Comparison of ENCODE assay signal across 26 cellular contexts in genomic region chr16:68395167-68395786, GRCh38. TPM values are rescaled to one million over a fixed set of nuclear protein-coding genes. Genes with fewer than 3 reads are reported as not detected.
A peak's percentile ranks its signal among the peaks of the same experiment; 100 is the strongest.
DNase-seq lines count a peak whose midpoint lies in the region; ATAC-seq, FAIRE-seq and TF ChIP-seq lines count a peak whose summit lies in the region.
"Had no signal": no experiment of that assay in that cellular context is flagged by ENCODE, and none has a peak within 500 bp of the region (broad histone marks: within the 10 kb centered on the region; RNA-seq: fewer than 3 reads in every experiment).

No MANE protein-coding gene starts in this region.

- no peak overlapping the region for H4K5ac ChIP-seq in H1 (ENCODE audit: insufficient read length, low read depth, low read length)

- TF ChIP-seq RAD21 in H1 (IDR thresholded peaks at IDR 0.05 in 1 of 2, conservative IDR thresholded peaks at IDR 0.05 in 1 of 2; ENCODE audit: low read depth in 2 of 2, low read length in 2 of 2) = no peak

- H3K4me3 ChIP-seq in right atrium auricular region (no peak overlapping the region), H1 (ENCODE audit: extremely low read depth in 1 of 4, insufficient read depth in 2 of 4, low read depth in 3 of 4, low read length in 4 of 4) (no peak overlapping the region), spleen (no peak overlapping the region), brain microvascular endothelial cell (ENCODE audit: low read depth, low read length) (no peak overlapping the region)
- H3K4me3 ChIP-seq: BLaER1, GM23248 had no signal

- no peak overlapping the region for H3K4me3 Mint-ChIP-seq in WTC11
- H3K4me3 Mint-ChIP-seq: B cell; CD4-positive, CD25-positive, alpha-beta regulatory T cell; CD8-positive, alpha-beta T cell; H9; HFFc6 had no signal

- no peak overlapping the region for H4K91ac ChIP-seq in H1 (replicated peaks; ENCODE audit: insufficient read length, low read length)

- no peak for FAIRE-seq in H1 (lab: Jason Lieb, UNC)
- FAIRE-seq: A204.1, G401.6, GM12892, GM19239 had no signal

- intact Hi-C loops in Right ventricle myocardium inferior (cut with DNase I) (loop anchor here (5.0 kb wide), 1 partner anchor 117 kb away; no protein-coding TSS in a partner anchor), spleen (cut with DNase I; ENCODE audit: low total_unique reads) (loop anchor here (5.0 kb wide), 1 partner anchor 117 kb away; no protein-coding TSS in a partner anchor)

- H3K4ac ChIP-seq in H1 (replicated peaks; ENCODE audit: insufficient read length, low read depth, low read length) = no peak overlapping the region

- H3K27ac Mint-ChIP-seq in WTC11 = no peak overlapping the region
- H3K27ac Mint-ChIP-seq: B cell; CD4-positive, CD25-positive, alpha-beta regulatory T cell; HFFc6 had no signal

- H3K27me3 ChIP-seq in right atrium auricular region (no peaks in the 10 kb centered on the region), H1 (replicated peaks in 1 of 4; ENCODE audit: control insufficient read depth in 3 of 4, extremely low read depth in 1 of 4, insufficient read depth in 3 of 4, low read length in 3 of 4) (no peaks in the 10 kb centered on the region), spleen (replicated peaks in 1 of 7) (no peaks in the 10 kb centered on the region), brain microvascular endothelial cell (replicated peaks) (no peaks in the 10 kb centered on the region)
- H3K27me3 ChIP-seq: BLaER1 had no signal

- no peaks in the 10 kb centered on the region for H3K79me1 ChIP-seq in H1 (ENCODE audit: low read depth, low read length)

- no peak for TF ChIP-seq EP300 in H1 (IDR thresholded peaks at IDR 0.05; ENCODE audit: borderline replicate concordance in 1 of 2, low read depth in 2 of 2, low read length in 2 of 2)

- H3K23ac ChIP-seq in H1 (ENCODE audit: insufficient read length) = no peak overlapping the region

- H2BK5ac ChIP-seq in H1 (ENCODE audit: low read depth, low read length) = no peak overlapping the region

- DNase-seq in Right ventricle myocardium inferior (ENCODE audit: missing footprints) = peak; percentile 7
- DNase-seq in right atrium auricular region (ENCODE audit: low spot score) = no peak
- no peak for DNase-seq in WTC11 (ENCODE audit: low spot score)
- no peak for DNase-seq in H1 (ENCODE audit: low read depth in 1 of 2, low spot score in 2 of 2)
- DNase-seq in spleen = peak; percentile 24
- no peak for DNase-seq in activated CD4-positive, alpha-beta T cell treated with anti-CD3 and anti-CD28 coated beads, Interleukin-2, amount 50 U/mL, for 1 hour
- DNase-seq in brain microvascular endothelial cell = no peak
- no peak for DNase-seq in NCI-H345 treated with DMSO at 0.1 percent for 48 hours (lab: John Stamatoyannopoulos, UW; ENCODE audit: unreplicated experiment)
- DNase-seq: Caco-2; CD4-positive, CD25-positive, alpha-beta regulatory T cell; CD8-positive, alpha-beta T cell; DMS153; DND-41; GM23248; H9; HFFc6 had no signal

- H3K18ac ChIP-seq in H1 (ENCODE audit: extremely low read depth, low read length) = peak overlapping the region; percentile 13; the same call in 1 of the 2 replicates

- H2BK120ac ChIP-seq in H1 (replicated peaks; ENCODE audit: low read depth, low read length) = no peak overlapping the region

- H3K4me1 ChIP-seq in right atrium auricular region (no peaks in the 10 kb centered on the region), H1 (replicated peaks in 1 of 4; ENCODE audit: control insufficient read depth in 3 of 4, insufficient read depth in 4 of 4, low read length in 3 of 4) (peaks cover 0 to 11% (median 2%) of the 10 kb centered on the region in 4 experiments; a peak in 5 of 7 replicates), spleen (no peaks in the 10 kb centered on the region)
- H3K4me1 ChIP-seq: BLaER1, Caco-2 had no signal

- H4K20me1 ChIP-seq in H1 (replicated peaks in 1 of 2; ENCODE audit: control insufficient read depth in 1 of 2, insufficient read depth in 2 of 2, low read length in 2 of 2) = no peaks in the 10 kb centered on the region
- H4K20me1 ChIP-seq: BLaER1 had no signal

- CTCF ChIA-PET in WTC11 (lab: Charles Lee) (interaction anchor here (0.8 to 2.8 kb wide), 8 partner anchors 13 to 131 kb away, joined by 3 to 8 read pairs (median 4); partner anchors contain the start of gene SLC7A6), H1 (lab: Charles Lee; ENCODE audit: partially characterized antibody) (interaction anchor here (0.5 to 7.1 kb wide), 16 partner anchors 8 to 133 kb away, joined by 3 to 55 read pairs (median 4); no protein-coding TSS in a partner anchor)

- H2BK12ac ChIP-seq in H1 (ENCODE audit: low read depth, low read length) = no peak overlapping the region; the same call in 1 of the 2 replicates

- H3K56ac ChIP-seq in H1 (replicated peaks; ENCODE audit: insufficient read length, low read depth, low read length) = no peak overlapping the region

- no peak overlapping the region for H3K14ac ChIP-seq in H1 (ENCODE audit: insufficient read length)

- H3K27ac ChIP-seq in right atrium auricular region = no peak overlapping the region
- no peak overlapping the region for H3K27ac ChIP-seq in H1 (ENCODE audit: low read depth, low read length)
- H3K27ac ChIP-seq in spleen = no peak overlapping the region
- no peak overlapping the region for H3K27ac ChIP-seq in brain microvascular endothelial cell
- H3K27ac ChIP-seq: 22Rv1, BLaER1, C4-2B, GM23248 had no signal

- no peaks in the 10 kb centered on the region for H3K9me3 ChIP-seq in right atrium auricular region
- no peaks in the 10 kb centered on the region for H3K9me3 ChIP-seq in H1 (ENCODE audit: insufficient read depth in 2 of 2, low read depth in 1 of 2, low read length in 1 of 2)
- H3K9me3 ChIP-seq in spleen = no peaks in the 10 kb centered on the region
- H3K9me3 ChIP-seq: BLaER1, Caco-2 had no signal

- H3K9me3 Mint-ChIP-seq in WTC11 = no peaks in the 10 kb centered on the region
- H3K9me3 Mint-ChIP-seq: CD4-positive, CD25-positive, alpha-beta regulatory T cell; CD8-positive, alpha-beta T cell; H9; HFFc6 had no signal

- no peak overlapping the region for H4K8ac ChIP-seq in H1 (ENCODE audit: extremely low read depth, insufficient read depth, low read length)

- H3K36me3 ChIP-seq in right atrium auricular region (no peaks in the 10 kb centered on the region), H1 (ENCODE audit: control insufficient read depth in 2 of 4, insufficient read depth in 4 of 4, low read length in 3 of 4) (no peaks in the 10 kb centered on the region), spleen (no peaks in the 10 kb centered on the region), brain microvascular endothelial cell (replicated peaks) (no peaks in the 10 kb centered on the region)
- H3K36me3 ChIP-seq: BLaER1 had no signal

- H3K9ac ChIP-seq in H1 (replicated peaks in 1 of 4; ENCODE audit: extremely low read depth in 1 of 4, low read depth in 3 of 4, low read length in 3 of 4) = no peak overlapping the region
- H3K9ac ChIP-seq: BLaER1, GM23248 had no signal

- no peak for ATAC-seq in Right ventricle myocardium inferior
- ATAC-seq in WTC11 = no peak
- ATAC-seq: CD8-positive, alpha-beta T cell had no signal

- no peaks in the 10 kb centered on the region for H3K23me2 ChIP-seq in H1 (ENCODE audit: low read depth, low read length)

- POLR2A ChIA-PET in WTC11 (lab: Charles Lee) = no interaction called here
- POLR2A ChIA-PET in H1 (lab: Charles Lee; ENCODE audit: partially characterized antibody) = interaction anchor here (0.6 to 1.4 kb wide), 4 partner anchors 10 to 107 kb away, joined by 3 to 4 read pairs (median 3); no protein-coding TSS in a partner anchor

- H2AK5ac ChIP-seq in H1 (ENCODE audit: low read depth, low read length) = no peak overlapping the region

- peaks cover 53% of the 10 kb centered on the region for H3K4me1 Mint-ChIP-seq in WTC11

- peak overlapping the region; percentile 72; the same call in 1 of the 2 replicates for H2BK20ac ChIP-seq in H1 (ENCODE audit: low read length)

- H3K36me3 Mint-ChIP-seq in WTC11 = no peaks in the 10 kb centered on the region
- H3K36me3 Mint-ChIP-seq: CD4-positive, CD25-positive, alpha-beta regulatory T cell; CD8-positive, alpha-beta T cell had no signal

- H3K4me2 ChIP-seq in H1 (ENCODE audit: insufficient read depth in 1 of 2, low read depth in 2 of 2, low read length in 2 of 2) = no peak overlapping the region
- H3K4me2 ChIP-seq: BLaER1 had no signal

- 89% methylated on average over 8 of the region's 8 CpGs; no CpG with 5 or more reads in 1 of the 2 experiments for WGBS in H1 (ENCODE audit: extremely low coverage in 1 of 2, insufficient coverage in 1 of 2, insufficient read length in 1 of 2, insufficient replicate concordance in 2 of 2, low coverage in 1 of 2, low lambda C conversion rate in 2 of 2, missing lambda C conversion rate in 1 of 2), 2 experiments
- WGBS in spleen, 5 donors = 79 to 86% (median 82%) methylated on average over 8 of the region's 8 CpGs

- TF ChIP-seq POLR2A in H1 (IDR thresholded peaks at IDR 0.05; ENCODE audit: control extremely low read depth in 1 of 2, low read depth in 2 of 2, low read length in 2 of 2) (no peak), spleen (IDR thresholded peaks at IDR 0.05) (no peak)

- in situ Hi-C loops in brain microvascular endothelial cell (cut with HindIII; ENCODE audit: low pct_ligation_motif_present, low sequenced_read_pairs) = no loop called here

- no peak overlapping the region for H2AFZ ChIP-seq in H1 (ENCODE audit: low read length)
- H2AFZ ChIP-seq: GM23248 had no signal

- H3K79me2 ChIP-seq in H1 (ENCODE audit: control insufficient read depth in 1 of 2, insufficient read depth in 2 of 2, low read length in 2 of 2) = no peaks in the 10 kb centered on the region

- 0 out of 2 replicates have a peak overlapping the region, but pooled peaks have one; percentile 16 for H2BK15ac ChIP-seq in H1 (ENCODE audit: low read length)

- no peaks in the 10 kb centered on the region for H3K27me3 Mint-ChIP-seq in WTC11 (ENCODE audit: low read depth)
- H3K27me3 Mint-ChIP-seq: B cell had no signal

- TF ChIP-seq CTCF in right atrium auricular region (IDR thresholded peaks at IDR 0.05) = no peak
- TF ChIP-seq CTCF in WTC11 (IDR thresholded peaks at IDR 0.05) = no peak
- no peak for TF ChIP-seq CTCF in H1 (IDR thresholded peaks at IDR 0.05; ENCODE audit: control extremely low read depth in 1 of 3, insufficient read depth in 1 of 3, low read depth in 1 of 3, low read length in 3 of 3)
- no peak for TF ChIP-seq CTCF in spleen (IDR thresholded peaks at IDR 0.05 in 8 of 11, conservative IDR thresholded peaks at IDR 0.05 in 3 of 11)
- TF ChIP-seq CTCF in brain microvascular endothelial cell (IDR thresholded peaks at IDR 0.05; ENCODE audit: low read depth, low read length, missing control alignments) = no peak

RNA-seq across cellular contexts. Expression of gene SMPD3, which starts 53.0 kb away (rescaled TPM):
- 0.38 TPM for total RNA-seq in Right ventricle myocardium inferior
- 1 to 10 TPM; 3.0 to 4.4 TPM for total RNA-seq in right atrium auricular region
- total RNA-seq in WTC11 (2021) = 0.99 to 1.4 TPM (median 1.2 TPM) in 3 replicates
- total RNA-seq in H1 (2021; fragmentation: NEBNext Ultra II Directional; extraction: Animal tissue kit (Norgen Biotek cat#: 25700)) = 1.1 and 1.3 TPM in 2 replicates
- 0.39 and 0.55 TPM in 2 replicates for polyA plus RNA-seq in H1 (2011; rRNA removed)
- 0.39 TPM for polyA plus RNA-seq in H1 (2011; cell fraction: cytosol; rRNA removed)
- 1.3 TPM for polyA plus RNA-seq in H1 (2011; cell fraction: nucleus; rRNA removed)
- 1.2 to 1.8 TPM (median 1.7 TPM) in 4 replicates for polyA plus RNA-seq in H1 (2012, experiment 1 of 2)
- polyA plus RNA-seq in H1 (2012, experiment 2 of 2) = 0.35 TPM
- polyA plus RNA-seq in H1 (2013, experiment 1 of 2) = 0.39 TPM
- 0.46 TPM for polyA plus RNA-seq in H1 (2013, experiment 2 of 2)
- 0.12 and 0.66 TPM in 2 replicates for polyA minus RNA-seq in H1 (2011; rRNA and poly(A)+ RNA removed)
- polyA minus RNA-seq in H1 (2011; cell fraction: cytosol; rRNA and poly(A)+ RNA removed) = 1.6 TPM
- 1.1 TPM for polyA minus RNA-seq in H1 (2011; cell fraction: nucleus; rRNA and poly(A)+ RNA removed)
- 1 to 10 TPM in 6 of 7 donors, under 1 TPM in 1; 0.66 to 6.5 (median 2.9) TPM for total RNA-seq in spleen
- 1 to 10 TPM in 2 of 3 donors, under 1 TPM in 1; 0.86 to 1.4 (median 1.3) TPM for polyA plus RNA-seq in spleen
- total RNA-seq: H4 had no signal
- polyA plus RNA-seq: AG04450 had no signal

Comparison
In these comparisons a context has a peak if more than half of its experiments do, and no peak if none do; other contexts are left out.
1. DNase-seq: peak in Right ventricle myocardium inferior (single experiment) and spleen (single experiment); none in right atrium auricular region (single experiment), WTC11 (single experiment), H1 (0 of 2), activated CD4-positive, alpha-beta T cell treated with anti-CD3 and anti-CD28 coated beads, Interleukin-2, amount 50 U/mL, for 1 hour (single experiment), brain microvascular endothelial cell (single experiment) and NCI-H345 treated with DMSO at 0.1 percent for 48 hours (single experiment).